8 cellular contexts compared by ENCODE assay signal in the genomic region with DNA sequence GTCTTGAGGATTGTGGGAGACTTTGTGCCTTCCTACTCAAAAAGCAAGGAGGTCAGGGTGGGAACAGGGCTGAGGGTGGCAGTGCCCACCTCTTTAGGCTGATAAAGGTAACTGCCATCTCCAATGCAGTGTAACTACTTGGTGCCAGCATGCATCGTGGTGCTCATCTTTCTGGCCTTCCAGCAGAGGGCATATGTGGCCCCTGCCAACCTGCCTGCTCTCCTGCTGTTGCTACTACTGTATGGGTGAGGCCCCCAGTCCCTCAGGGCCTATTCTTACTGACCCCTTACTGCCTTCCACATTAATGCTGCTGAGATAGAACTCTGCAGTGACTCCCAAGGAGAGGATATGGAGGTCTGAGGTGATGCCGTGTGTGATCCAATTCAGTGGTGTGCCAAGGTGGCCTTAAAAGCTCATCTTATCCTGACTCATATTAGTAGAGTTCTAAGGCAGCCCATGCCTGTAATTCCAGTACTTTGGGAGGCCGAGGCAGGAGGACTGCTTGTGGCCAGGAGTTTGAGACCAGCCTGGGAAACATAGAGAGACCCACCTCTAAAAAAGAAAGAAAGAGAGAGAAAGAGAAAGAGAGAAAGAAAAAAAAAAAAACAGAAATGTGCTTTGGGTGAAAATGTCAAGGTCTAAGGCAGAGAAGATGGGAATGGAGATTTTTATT. TPM values are rescaled to one million over a fixed set of nuclear protein-coding genes. Genes with fewer than 3 reads are reported as not detected.
DNase-seq lines count a peak whose midpoint lies in the region; FAIRE-seq and TF ChIP-seq lines count a peak whose summit lies in the region.

No MANE protein-coding gene starts in this region.

- no peaks in the 10 kb centered on the region for H3K4me1 ChIP-seq in colonic mucosa

- no peaks in the 10 kb centered on the region for H3K9me3 Mint-ChIP-seq in activated CD4-positive, alpha-beta memory T cell treated with anti-CD3 and anti-CD28 coated beads, Interleukin-2, amount 10 ng/mL, durations not matched to agents 7 days and 5 days

- H3K4me1 Mint-ChIP-seq in activated CD4-positive, alpha-beta memory T cell treated with anti-CD3 and anti-CD28 coated beads, Interleukin-2, amount 10 ng/mL, durations not matched to agents 7 days and 5 days: peaks cover 19% of the 10 kb centered on the region

- CTCF ChIA-PET in activated CD4-positive, alpha-beta memory T cell treated with anti-CD3 and anti-CD28 coated beads, Interleukin-2, amount 10 ng/mL, durations not matched to agents 7 days and 5 days (lab: Charles Lee): interaction anchor here (0.6 to 1.3 kb wide), 8 partner anchors 17 to 136 kb away, joined by 3 to 5 read pairs (median 3); a partner anchor contains a TSS

- FAIRE-seq in urothelium cell line (lab: Jason Lieb, UNC): no peak

- peak overlapping the region; percentile 68 for H3K27ac Mint-ChIP-seq in activated CD4-positive, alpha-beta memory T cell treated with anti-CD3 and anti-CD28 coated beads, Interleukin-2, amount 10 ng/mL, durations not matched to agents 7 days and 5 days

- peak; percentile 49 for DNase-seq in DMS114 treated with DMSO at 0.1 percent for 48 hours (lab: John Stamatoyannopoulos, UW; ENCODE audit: unreplicated experiment)
- peak; percentile 67 for DNase-seq in Jurkat, Clone E6-1 (ENCODE audit: low read depth, low spot score)
- peak; percentile 62 for DNase-seq in activated CD4-positive, alpha-beta memory T cell treated with anti-CD3 and anti-CD28 coated beads, Interleukin-2, amount 10 ng/mL, durations not matched to agents 7 days and 5 days
- peak; percentile 50 for DNase-seq in left kidney (ENCODE audit: low read depth, low spot score)
- no peak for DNase-seq in GM03348 (ENCODE audit: low spot score)
- no peak for DNase-seq in urothelium cell line (ENCODE audit: low spot score)
- DNase-seq in colonic mucosa: no peak
- DNase-seq in mesenteric fat pad (ENCODE audit: low spot score): no peak

- H3K27ac ChIP-seq in colonic mucosa: no peak overlapping the region

- intact Hi-C loops in colonic mucosa (cut with DNase I): no loop called here

- no peak overlapping the region for H3K4me3 ChIP-seq in Jurkat, Clone E6-1 (ENCODE audit: low read length)
- no peak overlapping the region for H3K4me3 ChIP-seq in colonic mucosa

- no peaks in the 10 kb centered on the region for H3K27me3 ChIP-seq in colonic mucosa

- H3K9ac ChIP-seq in colonic mucosa (ENCODE audit: low read depth in 2 of 2, low read length in 2 of 2): no peak overlapping the region

- no peaks in the 10 kb centered on the region for H3K9me3 ChIP-seq in colonic mucosa

- no peaks in the 10 kb centered on the region for H3K27me3 Mint-ChIP-seq in activated CD4-positive, alpha-beta memory T cell treated with anti-CD3 and anti-CD28 coated beads, Interleukin-2, amount 10 ng/mL, durations not matched to agents 7 days and 5 days

- H3K4me3 Mint-ChIP-seq in activated CD4-positive, alpha-beta memory T cell treated with anti-CD3 and anti-CD28 coated beads, Interleukin-2, amount 10 ng/mL, durations not matched to agents 7 days and 5 days: no peak overlapping the region

- peaks cover 15% of the 10 kb centered on the region for H3K36me3 Mint-ChIP-seq in activated CD4-positive, alpha-beta memory T cell treated with anti-CD3 and anti-CD28 coated beads, Interleukin-2, amount 10 ng/mL, durations not matched to agents 7 days and 5 days (ENCODE audit: low read depth)

- TF ChIP-seq CTCF in colonic mucosa (IDR thresholded peaks at IDR 0.05): no peak

- POLR2A ChIA-PET in activated CD4-positive, alpha-beta memory T cell treated with anti-CD3 and anti-CD28 coated beads, Interleukin-2, amount 10 ng/mL, durations not matched to agents 7 days and 5 days (lab: Charles Lee): interaction anchor here (0.5 to 3.0 kb wide), 7 partner anchors 10 to 37 kb away, joined by 3 to 17 read pairs (median 4); a partner anchor contains a TSS

- H3K36me3 ChIP-seq in colonic mucosa: no peaks in the 10 kb centered on the region

RNA-seq across cellular contexts. Expression of a gene that starts 9.6 kb away (rescaled TPM):
- 81.3 TPM for polyA plus RNA-seq in Jurkat, Clone E6-1 (2012; ENCODE audit: insufficient read depth, insufficient read length)
- total RNA-seq in activated CD4-positive, alpha-beta memory T cell treated with anti-CD3 and anti-CD28 coated beads, Interleukin-2, amount 10 ng/mL, durations not matched to agents 7 days and 5 days: 100 to 1,000 TPM; 419 to 437 TPM
- total RNA-seq in colonic mucosa (10 to 100 TPM; 27.4 to 37.9 TPM), mesenteric fat pad (25.5 TPM)

RNA-seq across cellular contexts. Expression of a gene that starts 17.4 kb away (rescaled TPM):
- 34.4 TPM for polyA plus RNA-seq in Jurkat, Clone E6-1 (2012; ENCODE audit: insufficient read depth, insufficient read length)
- 10 to 100 TPM; 92.7 to 95.1 TPM for total RNA-seq in activated CD4-positive, alpha-beta memory T cell treated with anti-CD3 and anti-CD28 coated beads, Interleukin-2, amount 10 ng/mL, durations not matched to agents 7 days and 5 days
- 10 to 100 TPM; 23.9 to 31.6 TPM for total RNA-seq in colonic mucosa
- 19.9 TPM for total RNA-seq in mesenteric fat pad

RNA-seq across cellular contexts. Expression of a gene that starts 30.9 kb away (rescaled TPM):
- polyA plus RNA-seq in Jurkat, Clone E6-1 (2012; ENCODE audit: insufficient read depth, insufficient read length): 130 TPM
- 100 to 1,000 TPM; 513 to 519 TPM for total RNA-seq in activated CD4-positive, alpha-beta memory T cell treated with anti-CD3 and anti-CD28 coated beads, Interleukin-2, amount 10 ng/mL, durations not matched to agents 7 days and 5 days
- 100 to 1,000 TPM; 108 to 132 TPM for total RNA-seq in colonic mucosa
- total RNA-seq in mesenteric fat pad: 124 TPM

RNA-seq across cellular contexts. Expression of a gene that starts 36.0 kb away (rescaled TPM):
- polyA plus RNA-seq in Jurkat, Clone E6-1 (2012; ENCODE audit: insufficient read depth, insufficient read length): not detected
- total RNA-seq in activated CD4-positive, alpha-beta memory T cell treated with anti-CD3 and anti-CD28 coated beads, Interleukin-2, amount 10 ng/mL, durations not matched to agents 7 days and 5 days: not detected
- total RNA-seq in colonic mucosa: not detected
- not detected for total RNA-seq in mesenteric fat pad

RNA-seq across cellular contexts. Expression of a gene that starts 36.4 kb away (rescaled TPM):
- polyA plus RNA-seq in Jurkat, Clone E6-1 (2012; ENCODE audit: insufficient read depth, insufficient read length): 131 TPM
- 100 to 1,000 TPM; 181 TPM for total RNA-seq in activated CD4-positive, alpha-beta memory T cell treated with anti-CD3 and anti-CD28 coated beads, Interleukin-2, amount 10 ng/mL, durations not matched to agents 7 days and 5 days
- 100 to 1,000 TPM; 170 to 235 TPM for total RNA-seq in colonic mucosa
- 143 TPM for total RNA-seq in mesenteric fat pad

Comparison
In these comparisons a context has a peak if more than half of its experiments do, and no peak if none do; other contexts are left out.
1. DNase-seq: peak in DMS114 treated with DMSO at 0.1 percent for 48 hours (single experiment), Jurkat, Clone E6-1 (single experiment), activated CD4-positive, alpha-beta memory T cell treated with anti-CD3 and anti-CD28 coated beads, Interleukin-2, amount 10 ng/mL, durations not matched to agents 7 days and 5 days (single experiment) and left kidney (single experiment); none in GM03348 (single experiment), urothelium cell line (single experiment), colonic mucosa (single experiment) and mesenteric fat pad (single experiment).
2. RNA of a gene that starts 9.6 kb away (total RNA-seq): 419 to 437 TPM in activated CD4-positive, alpha-beta memory T cell treated with anti-CD3 and anti-CD28 coated beads, Interleukin-2, amount 10 ng/mL, durations not matched to agents 7 days and 5 days; 27.4 to 37.9 TPM in colonic mucosa and 25.5 TPM in mesenteric fat pad (single experiment); every median in the first group is over 10 times any median in the second.